In genomic region chr5:28014779-28015178, GRCh38 we compare ENCODE assay signal across 10 cellular contexts.
DNase-seq lines count a peak whose midpoint lies in the region; ATAC-seq, FAIRE-seq and TF ChIP-seq lines count a peak whose summit lies in the region.
"Had no signal": no experiment of that assay in that cellular context is flagged by ENCODE, and none has a peak within 500 bp of the region (broad histone marks: within the 10 kb centered on the region; RNA-seq: fewer than 3 reads in every experiment).

No MANE protein-coding gene starts in this region.

- H4K20me1 ChIP-seq in keratinocyte (ENCODE audit: control insufficient read depth, extremely low read depth, insufficient read depth, low read length), result no peaks in the 10 kb centered on the region

- no peak overlapping the region for H3K4me2 ChIP-seq in keratinocyte (ENCODE audit: control insufficient read depth, extremely low read depth, insufficient read depth, low read depth, low read length)

- TF ChIP-seq CTCF in HEK293 (tag by site-specific recombination; IDR thresholded peaks at IDR 0.05) (no peak), RWPE2 (IDR thresholded peaks at IDR 0.05; ENCODE audit: poor library complexity, severe bottlenecking) (peak; percentile 42), keratinocyte (optimal IDR thresholded peaks at IDR 0.05 in 1 of 3, IDR thresholded peaks at IDR 0.05 in 1 of 3, conservative IDR thresholded peaks at IDR 0.05 in 1 of 3; ENCODE audit: extremely low read depth in 1 of 3, insufficient read depth in 2 of 3, low read length in 3 of 3) (peak; percentile 14 to 43 (median 30))

- H3K9me3 ChIP-seq in HEK293 (ENCODE audit: control insufficient read depth, insufficient read depth, low read depth, low read length) (no peaks in the 10 kb centered on the region), RWPE2 (ENCODE audit: severe bottlenecking) (peaks cover 15% of the 10 kb centered on the region), keratinocyte (ENCODE audit: control insufficient read depth, low read depth, low read length) (peaks cover 2% of the 10 kb centered on the region)

- H3K4me1 ChIP-seq in HEK293 (ENCODE audit: control insufficient read depth, insufficient read depth, low read length) (no peaks in the 10 kb centered on the region; the same call in 1 of the 2 replicates), RWPE2 (ENCODE audit: insufficient read depth, poor library complexity, severe bottlenecking) (peaks cover 2% of the 10 kb centered on the region), keratinocyte (ENCODE audit: control insufficient read depth, extremely low read depth, insufficient read depth, low read length) (no peaks in the 10 kb centered on the region)

- CTCF ChIA-PET in HEK293 (lab: Yijun Ruan, JAX), result interaction anchor here (0.7 to 1.2 kb wide), 2 partner anchors 132 to 752 kb away, joined by 3 read pairs; no protein-coding TSS in a partner anchor

- no peaks in the 10 kb centered on the region for H3K9me1 ChIP-seq in keratinocyte (ENCODE audit: control insufficient read depth, extremely low read depth, insufficient read depth, low read length)

- POLR2A ChIA-PET in HEK293 (lab: Yijun Ruan, JAX), result no interaction called here

- no peaks in the 10 kb centered on the region for H3K36me3 ChIP-seq in HEK293 (ENCODE audit: control insufficient read depth in 2 of 2, insufficient read depth in 1 of 2, low read length in 2 of 2)
- H3K36me3 ChIP-seq in RWPE2 (ENCODE audit: low read depth), result no peaks in the 10 kb centered on the region
- no peaks in the 10 kb centered on the region for H3K36me3 ChIP-seq in keratinocyte (ENCODE audit: control insufficient read depth in 2 of 2, extremely low read depth in 1 of 2, insufficient read depth in 2 of 2, low read length in 2 of 2)

- DNase-seq in NCI-H1694 treated with DMSO at 0.1 percent for 48 hours (lab: John Stamatoyannopoulos, UW) (peak; percentile 6), NCI-H1694 (lab: John Stamatoyannopoulos, UW) (no peak), RWPE2 (ENCODE audit: low spot score) (no peak), keratinocyte (ENCODE audit: low read depth, low spot score) (no peak), T-helper 9 cell (no peak), cerebellum (ENCODE audit: low spot score) (no peak)
- DNase-seq: left ventricle myocardium superior, T-helper 17 cell had no signal

- H2AFZ ChIP-seq in keratinocyte (ENCODE audit: control insufficient read depth, low read length), result no peak overlapping the region

- dilution Hi-C loops in keratinocyte (cut with MboI; ENCODE audit: extremely low pct_ligation_motif_present, low sequenced_read_pairs), result no loop called here

- FAIRE-seq in keratinocyte (lab: Jason Lieb, UNC), result no peak

- ATAC-seq in RWPE2 (ENCODE audit: low read depth), result no peak
- ATAC-seq in GM21515 (IDR thresholded peaks at IDR 0.05; ENCODE audit: unreplicated experiment), result no peak
- ATAC-seq: left ventricle myocardium superior, T-helper 17 cell had no signal

- H3K27ac ChIP-seq in HEK293 (ENCODE audit: extremely low read depth, low read depth, low read length) (no peak overlapping the region), RWPE2 (ENCODE audit: poor library complexity, severe bottlenecking) (no peak overlapping the region), keratinocyte (ENCODE audit: control insufficient read depth, insufficient read depth, low read length) (no peak overlapping the region)

- H3K27me3 ChIP-seq in RWPE2 (ENCODE audit: insufficient read depth, poor library complexity, severe bottlenecking) (no peaks in the 10 kb centered on the region), keratinocyte (ENCODE audit: control insufficient read depth, extremely low read depth, insufficient read depth, low read length) (no peaks in the 10 kb centered on the region)

- H3K4me3 ChIP-seq in HEK293 (ENCODE audit: low read depth, low read length) (no peak overlapping the region), RWPE2 (ENCODE audit: severe bottlenecking) (no peak overlapping the region), keratinocyte (ENCODE audit: control insufficient read depth in 2 of 3, extremely low read depth in 1 of 3, insufficient read depth in 2 of 3, low read depth in 1 of 3, low read length in 3 of 3) (no peak overlapping the region)

- no peaks in the 10 kb centered on the region for H3K79me2 ChIP-seq in keratinocyte (ENCODE audit: control insufficient read depth, insufficient read depth, low read length)

- H3K9ac ChIP-seq in keratinocyte (ENCODE audit: control insufficient read depth, extremely low read depth, insufficient read depth, low read length), result no peak overlapping the region

TF ChIP-seq in HEK293, 187 proteins besides CTCF, POLR2A, EP300 and RAD21:
- TF ChIP-seq, protein P1, sequence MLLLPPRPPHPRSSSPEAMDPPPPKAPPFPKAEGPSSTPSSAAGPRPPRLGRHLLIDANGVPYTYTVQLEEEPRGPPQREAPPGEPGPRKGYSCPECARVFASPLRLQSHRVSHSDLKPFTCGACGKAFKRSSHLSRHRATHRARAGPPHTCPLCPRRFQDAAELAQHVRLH (tag by site-specific recombination; IDR thresholded peaks at IDR 0.05), result no peak
- TF ChIP-seq SCRT1 (tag by site-specific recombination; IDR thresholded peaks at IDR 0.05; ENCODE audit: borderline replicate concordance) (peak; percentile 72), ZBTB7A (tag by site-specific recombination; IDR thresholded peaks at IDR 0.05; ENCODE audit: low read depth) (no peak), ZNF561 (tag by site-specific recombination; IDR thresholded peaks at IDR 0.05; ENCODE audit: borderline replicate concordance) (no peak), PRDM1 (tag by site-specific recombination; IDR thresholded peaks at IDR 0.05) (no peak), SCRT2 (tag by site-specific recombination; IDR thresholded peaks at IDR 0.05) (peak; percentile 94), ZNF155 (tag by site-specific recombination; IDR thresholded peaks at IDR 0.05) (no peak), ZNF654 (tag by site-specific recombination; IDR thresholded peaks at IDR 0.05; ENCODE audit: low read depth) (peak; percentile 49), ZNF423 (tag by site-specific recombination; IDR thresholded peaks at IDR 0.05) (no peak)
